Comparison of ENCODE assay signal across 24 cellular contexts in the genomic region with DNA sequence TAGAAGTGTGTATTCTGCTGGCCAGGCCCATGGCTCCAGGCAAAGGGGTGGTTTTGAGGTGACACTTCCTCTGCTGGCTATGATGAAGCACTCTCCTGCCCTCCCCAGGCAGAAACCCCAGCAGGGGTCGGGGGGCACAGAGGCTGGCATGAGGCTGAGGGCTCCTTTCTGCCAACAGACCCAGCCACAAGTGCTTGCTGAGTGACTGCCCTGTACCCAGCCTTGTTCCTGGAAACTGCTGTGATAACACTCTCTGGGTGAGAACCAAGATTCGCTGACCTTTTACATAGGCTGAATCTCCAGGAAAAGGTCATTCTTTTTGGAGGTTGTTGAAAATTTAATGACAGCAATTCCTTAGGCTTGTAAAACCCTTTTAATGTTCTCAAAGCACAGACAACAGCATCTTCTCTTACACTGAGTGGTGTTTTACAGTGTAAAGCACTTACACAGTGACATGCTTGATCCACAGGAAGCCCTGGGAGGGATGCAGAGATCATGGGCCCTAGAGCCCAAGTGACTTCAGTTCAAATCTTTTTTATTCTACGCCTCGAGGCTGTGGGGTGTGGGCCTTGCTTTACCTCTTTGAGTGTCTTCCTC.
DNase-seq lines count a peak whose midpoint lies in the region; ATAC-seq, FAIRE-seq and TF ChIP-seq lines count a peak whose summit lies in the region.
"Had no signal": no experiment of that assay in that cellular context is flagged by ENCODE, and none has a peak within 500 bp of the region (broad histone marks: within the 10 kb centered on the region; RNA-seq: fewer than 3 reads in every experiment).

No MANE protein-coding gene starts in this region.

- WGBS in A549 (ENCODE audit: missing lambda C conversion rate), result 87% methylated on average over 3 of the region's 4 CpGs
- 91% methylated on average over 3 of the region's 4 CpGs for WGBS in esophagus muscularis mucosa

- POLR2A ChIA-PET in A549 (lab: Yijun Ruan, JAX), result no interaction called here

- H3K4me3 ChIP-seq in A549 (no peak overlapping the region), esophagus muscularis mucosa (no peak overlapping the region), mucosa of descending colon (no peak overlapping the region)
- H3K4me3 ChIP-seq: cardiac muscle cell, prostate gland had no signal

- TF ChIP-seq POLR2A in A549 (IDR thresholded peaks at IDR 0.05; ENCODE audit: low read length), result no peak
- no peak for TF ChIP-seq POLR2A in esophagus muscularis mucosa (IDR thresholded peaks at IDR 0.05; ENCODE audit: low read depth)

- H3K4me3 Mint-ChIP-seq in activated CD8-positive, alpha-beta memory T cell treated with anti-CD3 and anti-CD28 coated beads, Interleukin-2, amount 10 ng/mL, durations not matched to agents 7 days and 5 days, result no peak overlapping the region
- H3K4me3 Mint-ChIP-seq: activated B cell treated with CpG ODN at 0.5 μM for 24 hours; activated CD8-positive, alpha-beta T cell treated with anti-CD3 and anti-CD28 coated beads for 36 hours; activated naive CD4-positive, alpha-beta T cell treated with anti-CD3 and anti-CD28 coated beads, Interleukin-2, amount 10 ng/mL, durations not matched to agents 7 days and 5 days had no signal

- TF ChIP-seq CTCF in A549 (IDR thresholded peaks at IDR 0.05) (no peak), esophagus muscularis mucosa (IDR thresholded peaks at IDR 0.05) (no peak), mucosa of descending colon (IDR thresholded peaks at IDR 0.05) (no peak)

- no peaks in the 10 kb centered on the region for H3K9me3 ChIP-seq in A549
- no peaks in the 10 kb centered on the region for H3K9me3 ChIP-seq in esophagus muscularis mucosa
- no peaks in the 10 kb centered on the region for H3K9me3 ChIP-seq in mucosa of descending colon
- H3K9me3 ChIP-seq: prostate gland had no signal

- H3K4me1 ChIP-seq in A549 (peaks cover 80% of the 10 kb centered on the region), esophagus muscularis mucosa (peaks cover 16 to 36% (median 23%) of the 10 kb centered on the region in 4 donors), mucosa of descending colon (ENCODE audit: low read depth) (no peaks in the 10 kb centered on the region)

- no peaks in the 10 kb centered on the region for H3K9me3 Mint-ChIP-seq in activated CD8-positive, alpha-beta memory T cell treated with anti-CD3 and anti-CD28 coated beads, Interleukin-2, amount 10 ng/mL, durations not matched to agents 7 days and 5 days (ENCODE audit: low read depth)
- H3K9me3 Mint-ChIP-seq: activated B cell treated with CpG ODN at 0.5 μM for 24 hours; activated CD8-positive, alpha-beta T cell treated with anti-CD3 and anti-CD28 coated beads for 36 hours; activated naive CD4-positive, alpha-beta T cell treated with anti-CD3 and anti-CD28 coated beads, Interleukin-2, amount 10 ng/mL, durations not matched to agents 7 days and 5 days had no signal

- no peaks in the 10 kb centered on the region for H3K36me3 Mint-ChIP-seq in activated CD8-positive, alpha-beta memory T cell treated with anti-CD3 and anti-CD28 coated beads, Interleukin-2, amount 10 ng/mL, durations not matched to agents 7 days and 5 days
- H3K36me3 Mint-ChIP-seq: activated naive CD4-positive, alpha-beta T cell treated with anti-CD3 and anti-CD28 coated beads, Interleukin-2, amount 10 ng/mL, durations not matched to agents 7 days and 5 days had no signal

- TF ChIP-seq EP300 in A549 (IDR thresholded peaks at IDR 0.05) (no peak), esophagus muscularis mucosa (IDR thresholded peaks at IDR 0.05) (no peak)

- peaks cover 28% of the 10 kb centered on the region for H3K4me1 Mint-ChIP-seq in activated CD8-positive, alpha-beta memory T cell treated with anti-CD3 and anti-CD28 coated beads, Interleukin-2, amount 10 ng/mL, durations not matched to agents 7 days and 5 days

- H3K27me3 Mint-ChIP-seq in activated CD8-positive, alpha-beta memory T cell treated with anti-CD3 and anti-CD28 coated beads, Interleukin-2, amount 10 ng/mL, durations not matched to agents 7 days and 5 days, result no peaks in the 10 kb centered on the region
- H3K27me3 Mint-ChIP-seq: activated B cell treated with CpG ODN at 0.5 μM for 24 hours; activated CD8-positive, alpha-beta T cell treated with anti-CD3 and anti-CD28 coated beads for 36 hours; activated naive CD4-positive, alpha-beta T cell treated with anti-CD3 and anti-CD28 coated beads, Interleukin-2, amount 10 ng/mL, durations not matched to agents 7 days and 5 days had no signal

- TF ChIP-seq RAD21 in A549 (conservative IDR thresholded peaks at IDR 0.05 in 1 of 2, IDR thresholded peaks at IDR 0.05 in 1 of 2), result no peak

- DNase-seq in A549 (ENCODE audit: low read depth in 1 of 2, low spot score in 1 of 2), result no peak
- DNase-seq in NCI-H2227 treated with DMSO at 0.1 percent for 48 hours (lab: John Stamatoyannopoulos, UW), result peak; percentile 14
- peak; percentile 72 for DNase-seq in esophagus muscularis mucosa (ENCODE audit: extremely low spot score)
- DNase-seq in mucosa of descending colon, result no peak
- no peak for DNase-seq in HPDE6-E6E7 (ENCODE audit: extremely low spot score)
- no peak for DNase-seq in activated CD8-positive, alpha-beta memory T cell treated with anti-CD3 and anti-CD28 coated beads, Interleukin-2, amount 10 ng/mL, durations not matched to agents 7 days and 5 days
- DNase-seq in activated T-cell treated with anti-CD3 and anti-CD28 coated beads, Interleukin-2, amount 50 U/mL, for 48 hours, result no peak
- DNase-seq: activated B cell treated with CpG ODN at 0.5 μM for 24 hours; activated CD8-positive, alpha-beta T cell treated with anti-CD3 and anti-CD28 coated beads for 36 hours; activated naive CD4-positive, alpha-beta T cell treated with anti-CD3 and anti-CD28 coated beads, Interleukin-2, amount 10 ng/mL, durations not matched to agents 7 days and 5 days; C1 segment of cervical spinal cord; NCI-H1417 treated with DMSO at 0.1 percent for 48 hours; NCI-H2107; NCI-H524; RPMI8226; small intestine; stimulated activated CD4-positive, alpha-beta T cell treated with anti-CD3 and anti-CD28 coated beads, Interleukin-4, amount 100 ng/mL, for 1 hour; stimulated activated naive CD8-positive, alpha-beta T cell treated with anti-CD3 and anti-CD28 coated beads, Interleukin-15, Interleukin-2, amounts not matched to agents 100 U/mL and 50 U/mL, for 24 hours; T-helper 9 cell had no signal

- H3K36me3 ChIP-seq in esophagus muscularis mucosa, result no peaks in the 10 kb centered on the region
- H3K36me3 ChIP-seq in mucosa of descending colon (ENCODE audit: low read depth), result no peaks in the 10 kb centered on the region
- H3K36me3 ChIP-seq: cardiac muscle cell, prostate gland had no signal

- H3K27ac ChIP-seq in A549 (peak overlapping the region; percentile 76 to 95), esophagus muscularis mucosa (replicated peaks in 1 of 4) (no peak overlapping the region)
- H3K27ac ChIP-seq: cardiac muscle cell had no signal

- CTCF ChIA-PET in A549 (lab: Yijun Ruan, JAX), result no interaction called here
- CTCF ChIA-PET in activated CD8-positive, alpha-beta memory T cell treated with anti-CD3 and anti-CD28 coated beads, Interleukin-2, amount 10 ng/mL, durations not matched to agents 7 days and 5 days (lab: Charles Lee), result no interaction called here

- no peaks in the 10 kb centered on the region for H3K27me3 ChIP-seq in esophagus muscularis mucosa
- H3K27me3 ChIP-seq: cardiac muscle cell had no signal

- H3K27ac Mint-ChIP-seq in activated CD8-positive, alpha-beta memory T cell treated with anti-CD3 and anti-CD28 coated beads, Interleukin-2, amount 10 ng/mL, durations not matched to agents 7 days and 5 days, result no peak overlapping the region
- H3K27ac Mint-ChIP-seq: activated B cell treated with CpG ODN at 0.5 μM for 24 hours; activated CD8-positive, alpha-beta T cell treated with anti-CD3 and anti-CD28 coated beads for 36 hours; activated naive CD4-positive, alpha-beta T cell treated with anti-CD3 and anti-CD28 coated beads, Interleukin-2, amount 10 ng/mL, durations not matched to agents 7 days and 5 days had no signal

- FAIRE-seq in A549 (lab: Jason Lieb, UNC), result no peak
- FAIRE-seq: A204.1, D721Med, small intestine had no signal

- ATAC-seq in A549, result no peak
- ATAC-seq in mucosa of descending colon, result peak; percentile 17
- ATAC-seq in activated CD8-positive, alpha-beta memory T cell treated with anti-CD3 and anti-CD28 coated beads, Interleukin-2, amount 10 ng/mL, durations not matched to agents 7 days and 5 days, result no peak
- ATAC-seq in HG02981 (IDR thresholded peaks at IDR 0.05; ENCODE audit: unreplicated experiment), result no peak
- ATAC-seq: activated CD8-positive, alpha-beta T cell treated with anti-CD3 and anti-CD28 coated beads for 36 hours; stimulated activated naive CD8-positive, alpha-beta T cell treated with anti-CD3 and anti-CD28 coated beads, Interleukin-15, Interleukin-2, amounts not matched to agents 100 U/mL and 50 U/mL, for 24 hours had no signal

- no peak overlapping the region; the same call in 1 of the 3 replicates for H3K4me2 ChIP-seq in A549

- intact Hi-C loops in esophagus muscularis mucosa (cut with DNase I), result loop anchor here (5.0 to 10.0 kb wide), 3 partner anchors 156 to 357 kb away; partner anchors contain the start of genes FGGY and JUN
- intact Hi-C loops in mucosa of descending colon (cut with DNase I, micrococcal nuclease), result no loop called here

TF ChIP-seq in A549, 52 proteins besides CTCF, POLR2A, EP300 and RAD21 (continues in another document):
- TF ChIP-seq JUNB (IDR thresholded peaks at IDR 0.05) (no peak), ESRRA (IDR thresholded peaks at IDR 0.05; ENCODE audit: borderline replicate concordance, low read length) (no peak), RARB (CRISPR knock-in tag; IDR thresholded peaks at IDR 0.05) (no peak), SREBF2 (IDR thresholded peaks at IDR 0.05) (no peak), TP53 (CRISPR knock-in tag; IDR thresholded peaks at IDR 0.05) (no peak), RFX5 (IDR thresholded peaks at IDR 0.05) (no peak), MAZ (IDR thresholded peaks at IDR 0.05; ENCODE audit: borderline replicate concordance, low read depth, low read length) (no peak), HEYL (CRISPR knock-in tag; IDR thresholded peaks at IDR 0.05) (no peak), GATA3 (IDR thresholded peaks at IDR 0.05; ENCODE audit: borderline replicate concordance) (no peak), PHF8 (IDR thresholded peaks at IDR 0.05; ENCODE audit: borderline replicate concordance, low read depth) (no peak), HOXB13 (CRISPR knock-in tag; IDR thresholded peaks at IDR 0.05; ENCODE audit: low read depth) (no peak), ZSCAN20 (CRISPR knock-in tag; IDR thresholded peaks at IDR 0.05) (no peak)
- TF ChIP-seq, protein P1, sequence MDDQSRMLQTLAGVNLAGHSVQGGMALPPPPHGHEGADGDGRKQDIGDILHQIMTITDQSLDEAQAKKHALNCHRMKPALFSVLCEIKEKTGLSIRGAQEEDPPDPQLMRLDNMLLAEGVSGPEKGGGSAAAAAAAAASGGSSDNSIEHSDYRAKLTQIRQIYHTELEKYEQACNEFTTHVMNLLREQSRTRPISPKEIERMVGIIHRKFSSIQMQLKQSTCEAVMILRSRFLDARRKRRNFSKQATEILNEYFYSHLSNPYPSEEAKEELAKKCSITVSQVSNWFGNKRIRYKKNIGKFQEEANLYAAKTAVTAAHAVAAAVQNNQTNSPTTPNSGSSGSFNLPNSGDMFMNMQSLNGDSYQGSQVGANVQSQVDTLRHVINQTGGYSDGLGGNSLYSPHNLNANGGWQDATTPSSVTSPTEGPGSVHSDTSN (IDR thresholded peaks at IDR 0.05), result no peak

Comparison
In these comparisons a context has a peak if more than half of its experiments do, and no peak if none do; other contexts are left out.
1. DNase-seq: peak in NCI-H2227 treated with DMSO at 0.1 percent for 48 hours (single experiment) and esophagus muscularis mucosa (single experiment); none in A549 (0 of 2), mucosa of descending colon (0 of 3), HPDE6-E6E7 (single experiment), activated CD8-positive, alpha-beta memory T cell treated with anti-CD3 and anti-CD28 coated beads, Interleukin-2, amount 10 ng/mL, durations not matched to agents 7 days and 5 days (single experiment) and activated T-cell treated with anti-CD3 and anti-CD28 coated beads, Interleukin-2, amount 50 U/mL, for 48 hours (0 of 2).
2. H3K27ac ChIP-seq: peak in A549 (2 of 2); none in esophagus muscularis mucosa (0 of 4).